19 cellular contexts compared by ENCODE assay signal in the genomic region with DNA sequence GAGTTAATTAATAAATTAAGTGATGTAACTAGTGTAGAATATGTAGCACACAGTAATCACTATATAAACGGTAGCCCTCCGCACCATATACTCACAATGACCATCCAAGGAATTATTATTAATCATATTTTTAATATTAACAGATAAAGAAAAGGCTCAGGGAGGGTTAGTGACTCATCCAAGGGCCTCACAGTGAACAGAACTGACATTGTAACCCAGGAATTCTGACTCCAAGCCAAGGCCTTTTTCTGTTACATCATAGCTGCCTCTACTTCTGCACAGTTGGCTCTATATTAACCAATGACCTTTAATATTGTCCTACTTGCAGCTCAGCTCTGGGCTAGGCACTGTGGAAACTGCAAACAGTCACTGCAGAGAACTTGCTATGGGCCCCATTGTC.
A peak's percentile ranks its signal among the peaks of the same experiment; 100 is the strongest.
DNase-seq lines count a peak whose midpoint lies in the region; FAIRE-seq and TF ChIP-seq lines count a peak whose summit lies in the region.
"Had no signal": no experiment of that assay in that cellular context is flagged by ENCODE, and none has a peak within 500 bp of the region (broad histone marks: within the 10 kb centered on the region; RNA-seq: fewer than 3 reads in every experiment).

No MANE protein-coding gene starts in this region.

- H3K4me3 ChIP-seq in adrenal gland: no peak overlapping the region
- H3K4me3 ChIP-seq: colonic mucosa, heart left ventricle, prostate gland, spleen had no signal

- peaks cover 0 to 18% of the 10 kb centered on the region in 2 donors for H3K4me1 ChIP-seq in adrenal gland (replicated peaks in 1 of 2)
- H3K4me1 ChIP-seq: prostate gland had no signal

- no peaks in the 10 kb centered on the region for H3K9me3 ChIP-seq in adrenal gland (replicated peaks in 1 of 3)
- H3K9me3 ChIP-seq: colonic mucosa, heart left ventricle, prostate gland, spleen had no signal

- DNase-seq in A172 (ENCODE audit: low spot score): peak; percentile 19
- peak; percentile 28 for DNase-seq in GM03348 (ENCODE audit: low spot score)
- peak in 6 of 7 donors; percentile 42 to 71 (median 58) for DNase-seq in adrenal gland
- DNase-seq in glomerular visceral epithelial cell (ENCODE audit: extremely low spot score): peak; percentile 24
- no peak for DNase-seq in RCC 7860 (ENCODE audit: low spot score)
- DNase-seq in iPS-NIHi11 (ENCODE audit: low spot score): no peak
- no peak for DNase-seq in inferior parietal cortex (ENCODE audit: extremely low spot score)
- DNase-seq in HTR-8/SVneo (ENCODE audit: insufficient read length, low spot score): no peak
- DNase-seq: activated CD4-positive, alpha-beta T cell treated with anti-CD3 and anti-CD28 coated beads, Interleukin-2, amount 50 U/mL, for 4 hours; activated naive CD8-positive, alpha-beta T cell treated with anti-CD3 and anti-CD28 coated beads, Interleukin-2, amount 10 ng/mL, durations not matched to agents 7 days and 5 days; activated T-cell treated with anti-CD3 and anti-CD28 coated beads, Interleukin-2, amount 50 U/mL, for 24 hours; colonic mucosa; heart left ventricle; NCI-H2029; NCI-H524 treated with DMSO at 0.1 percent for 48 hours; spleen; stimulated activated naive CD4-positive, alpha-beta T cell treated with Interleukin-2 at 50 U/mL for 16 hours had no signal

- no peak for TF ChIP-seq POLR2A in adrenal gland (IDR thresholded peaks at IDR 0.05)

- peak overlapping the region in 1 of 5 donors; percentile 29 for H3K27ac ChIP-seq in adrenal gland
- H3K27ac ChIP-seq: colonic mucosa, heart left ventricle, prostate gland, spleen had no signal

- TF ChIP-seq CTCF in adrenal gland (IDR thresholded peaks at IDR 0.05): no peak

- 43 to 66% (median 45%) methylated on average over 2 of the region's 2 CpGs for WGBS in adrenal gland, 4 donors

- H3K36me3 ChIP-seq in adrenal gland (replicated peaks in 1 of 2): no peaks in the 10 kb centered on the region
- H3K36me3 ChIP-seq: colonic mucosa, prostate gland had no signal

- intact Hi-C loops in adrenal gland (cut with DNase I): no loop called here

- FAIRE-seq in RCC 7860 (lab: Jason Lieb, UNC) (no peak), HTR-8/SVneo (lab: Jason Lieb, UNC) (no peak)
- FAIRE-seq: endothelial cell of umbilical vein had no signal

- H3K27me3 ChIP-seq in adrenal gland: no peaks in the 10 kb centered on the region
- H3K27me3 ChIP-seq: colonic mucosa, heart left ventricle had no signal

Comparison
In these comparisons a context has a peak if more than half of its experiments do, and no peak if none do; other contexts are left out.
1. DNase-seq: peak in A172 (single experiment), GM03348 (single experiment), adrenal gland (6 of 7) and glomerular visceral epithelial cell (single experiment); none in RCC 7860 (single experiment), iPS-NIHi11 (single experiment), inferior parietal cortex (single experiment) and HTR-8/SVneo (single experiment).